Comparison of ENCODE assay signal across 13 cellular contexts in the genomic region with DNA sequence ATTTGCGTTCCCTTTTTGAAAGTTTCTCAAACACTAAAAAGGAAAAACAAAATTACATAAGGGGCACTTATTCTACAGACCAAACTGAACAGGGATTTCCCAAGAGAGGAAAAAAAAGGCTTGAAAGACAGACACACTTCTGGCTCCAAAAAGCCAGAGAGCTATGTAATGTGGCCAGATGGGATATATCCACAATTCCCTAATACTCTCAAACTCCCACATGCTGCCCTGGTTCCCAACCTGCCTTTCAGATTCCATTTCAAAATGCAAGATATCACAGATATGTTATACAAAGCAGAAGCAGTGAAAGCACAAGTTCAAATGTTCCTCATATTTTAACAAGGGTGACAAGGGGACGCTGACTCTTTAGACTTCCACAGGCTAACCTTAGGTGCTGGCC. TPM values are rescaled to one million over a fixed set of nuclear protein-coding genes. Genes with fewer than 3 reads are reported as not detected.
DNase-seq lines count a peak whose midpoint lies in the region; ATAC-seq, FAIRE-seq and TF ChIP-seq lines count a peak whose summit lies in the region.
"Had no signal": no experiment of that assay in that cellular context is flagged by ENCODE, and none has a peak within 500 bp of the region (broad histone marks: within the 10 kb centered on the region; RNA-seq: fewer than 3 reads in every experiment).

No MANE protein-coding gene starts in this region.

- no TSS peak for BruUV-seq in HepG2 (replicated peaks; lab: Mats Ljungman, UMichigan)

- WGBS in right lobe of liver (ENCODE audit: insufficient coverage, low coverage, low lambda C conversion rate, missing lambda C conversion rate), result 44% methylated on average over 2 of the region's 2 CpGs
- 43% methylated on average over 2 of the region's 2 CpGs for WGBS in HepG2 (ENCODE audit: low lambda C conversion rate)

- H3K27me3 Mint-ChIP-seq in glutamatergic neuron (ENCODE audit: unreplicated experiment), result peaks cover 2% of the 10 kb centered on the region
- peaks cover 51% of the 10 kb centered on the region for H3K27me3 Mint-ChIP-seq in neural crest cell (ENCODE audit: low read depth)
- peaks cover 91% of the 10 kb centered on the region for H3K27me3 Mint-ChIP-seq in mesothelial cell of epicardium (ENCODE audit: low read depth)

- POLR2A ChIA-PET in HepG2 (lab: Yijun Ruan, JAX), result no interaction called here

- no peak overlapping the region for H2AFZ ChIP-seq in HepG2 (ENCODE audit: low read length)

- ATAC-seq in right lobe of liver (peak in 1 of 4 donors; percentile 7), HepG2 (no peak), GM21390 (IDR thresholded peaks at IDR 0.05; ENCODE audit: unreplicated experiment) (no peak)

- H3K36me3 ChIP-seq in right lobe of liver (no peaks in the 10 kb centered on the region), HepG2 (replicated peaks in 1 of 2; ENCODE audit: control insufficient read depth in 1 of 2, insufficient read depth in 2 of 2, low read length in 2 of 2) (no peaks in the 10 kb centered on the region), HAP-1 (replicated peaks) (no peaks in the 10 kb centered on the region)

- peaks cover 28% of the 10 kb centered on the region for H3K4me1 Mint-ChIP-seq in glutamatergic neuron (ENCODE audit: low read depth, unreplicated experiment)
- peaks cover 22% of the 10 kb centered on the region for H3K4me1 Mint-ChIP-seq in neural crest cell
- peaks cover 18% of the 10 kb centered on the region for H3K4me1 Mint-ChIP-seq in mesothelial cell of epicardium

- H3K36me3 Mint-ChIP-seq in glutamatergic neuron (ENCODE audit: unreplicated experiment) (no peaks in the 10 kb centered on the region), neural crest cell (ENCODE audit: low read depth) (no peaks in the 10 kb centered on the region), mesothelial cell of epicardium (no peaks in the 10 kb centered on the region)

- H3K27me3 ChIP-seq in right lobe of liver (peaks cover 0 to 5% of the 10 kb centered on the region in 2 donors), HepG2 (ENCODE audit: control insufficient read depth in 1 of 2, insufficient read depth in 2 of 2, low read length in 2 of 2) (peaks cover 4 to 27% of the 10 kb centered on the region in 2 experiments), HAP-1 (ENCODE audit: low read depth) (no peaks in the 10 kb centered on the region)

- peaks cover 2% of the 10 kb centered on the region for H3K9me3 Mint-ChIP-seq in glutamatergic neuron (ENCODE audit: unreplicated experiment)
- no peaks in the 10 kb centered on the region for H3K9me3 Mint-ChIP-seq in neural crest cell
- H3K9me3 Mint-ChIP-seq in mesothelial cell of epicardium, result no peaks in the 10 kb centered on the region

- no peak for DNase-seq in right lobe of liver
- DNase-seq in HepG2 (ENCODE audit: low spot score), result no peak
- DNase-seq in glutamatergic neuron, result no peak
- DNase-seq in neural crest cell (ENCODE audit: low read depth, low spot score), result no peak
- DNase-seq in HAP-1 (ENCODE audit: low spot score in 2 of 2), result no peak
- DNase-seq in mesothelial cell of epicardium (ENCODE audit: low spot score in 2 of 2, unreplicated experiment in 2 of 2), result no peak
- DNase-seq in stimulated activated CD4-positive, alpha-beta T cell treated with anti-CD3 and anti-CD28 coated beads, Interleukin-4, amount 100 ng/mL, for 4 hours, result no peak
- DNase-seq: DMS53; effector CD4-positive, alpha-beta T cell; MV-4-11; trophoblast cell had no signal

- H3K9me3 ChIP-seq in right lobe of liver, result no peaks in the 10 kb centered on the region
- H3K9me3 ChIP-seq in HepG2 (ENCODE audit: low read length), result no peaks in the 10 kb centered on the region
- no peaks in the 10 kb centered on the region for H3K9me3 ChIP-seq in HAP-1

- no peak for FAIRE-seq in HepG2 (lab: Jason Lieb, UNC)
- FAIRE-seq: HTR-8/SVneo had no signal

- H3K27ac Mint-ChIP-seq in glutamatergic neuron (ENCODE audit: unreplicated experiment) (no peak overlapping the region), neural crest cell (ENCODE audit: unreplicated experiment) (no peak overlapping the region), mesothelial cell of epicardium (no peak overlapping the region)

- in situ Hi-C loops in HepG2 (cut with HindIII; ENCODE audit: extremely low pct_ligation_motif_present, low pct_unique_long_range_greater_than_20kb) (no loop called here), HAP-1 (cut with MboI; ENCODE audit: low sequenced_read_pairs) (no loop called here)

- TF ChIP-seq CTCF in right lobe of liver (IDR thresholded peaks at IDR 0.05) (no peak), HepG2 (CRISPR knock-in tag; IDR thresholded peaks at IDR 0.05) (no peak), glutamatergic neuron (IDR thresholded peaks at IDR 0.05; ENCODE audit: partially characterized antibody, unreplicated experiment) (no peak), neural crest cell (conservative IDR thresholded peaks at IDR 0.05) (no peak), mesothelial cell of epicardium (IDR thresholded peaks at IDR 0.05; ENCODE audit: unreplicated experiment) (no peak)

- H3K4me3 ChIP-seq in right lobe of liver (peak overlapping the region in 1 of 3 donors; percentile 43), HepG2 (replicated peaks in 1 of 3; ENCODE audit: insufficient read depth in 1 of 3, low read depth in 2 of 3, low read length in 3 of 3) (no peak overlapping the region), HAP-1 (no peak overlapping the region)

- no peak for TF ChIP-seq POLR2A in right lobe of liver (IDR thresholded peaks at IDR 0.05)
- TF ChIP-seq POLR2A in HepG2 (IDR thresholded peaks at IDR 0.05; ENCODE audit: insufficient read depth in 1 of 2, low read depth in 2 of 2, low read length in 2 of 2), result no peak

- H4K20me1 ChIP-seq in HepG2 (ENCODE audit: insufficient read depth, low read length), result no peaks in the 10 kb centered on the region

- TF ChIP-seq EP300 in HepG2 (IDR thresholded peaks at IDR 0.05; ENCODE audit: low read depth in 2 of 2, low read length in 2 of 2), result no peak
- TF ChIP-seq EP300 in HepG2 (CRISPR knock-in tag; IDR thresholded peaks at IDR 0.05; ENCODE audit: borderline replicate concordance), result no peak

- no peak overlapping the region for H3K4me2 ChIP-seq in HepG2 (ENCODE audit: low read depth, low read length)

- intact Hi-C loops in right lobe of liver (cut with DNase I), result no loop called here
- intact Hi-C loops in HepG2 (cut with micrococcal nuclease; ENCODE audit: unreplicated experiment), result no loop called here

- peaks cover 0 to 6% (median 0%) of the 10 kb centered on the region in 4 donors for H3K4me1 ChIP-seq in right lobe of liver
- H3K4me1 ChIP-seq in HepG2 (ENCODE audit: insufficient read depth, low read length), result peaks cover 8% of the 10 kb centered on the region; the same call in 1 of the 2 replicates
- H3K4me1 ChIP-seq in HAP-1, result peaks cover 9% of the 10 kb centered on the region; the same call in 1 of the 2 replicates

- H3K9ac ChIP-seq in HepG2 (ENCODE audit: insufficient read depth, low read depth, low read length), result no peak overlapping the region

- no peak for TF ChIP-seq RAD21 in HepG2 (CRISPR knock-in tag; IDR thresholded peaks at IDR 0.05)

- peak overlapping the region; percentile 84 for H3K4me3 Mint-ChIP-seq in glutamatergic neuron (ENCODE audit: unreplicated experiment)
- H3K4me3 Mint-ChIP-seq in neural crest cell, result peak overlapping the region; percentile 81
- H3K4me3 Mint-ChIP-seq in mesothelial cell of epicardium, result no peak overlapping the region

- H3K79me2 ChIP-seq in HepG2 (ENCODE audit: insufficient read depth, low read length), result no peaks in the 10 kb centered on the region

- CTCF ChIA-PET in HepG2 (lab: Yijun Ruan, JAX; ENCODE audit: low intra/inter-chr PET ratio, low total read pairs), result no interaction called here

- H3K27ac ChIP-seq in right lobe of liver (peak overlapping the region in 2 of 3 donors; percentile 9 to 20), HepG2 (ENCODE audit: extremely low read length, insufficient read depth, low read length) (no peak overlapping the region)

TF ChIP-seq in HepG2, 621 proteins besides CTCF, POLR2A, EP300 and RAD21 (continues in another document):
- TF ChIP-seq ZNF460 (CRISPR knock-in tag; IDR thresholded peaks at IDR 0.05; ENCODE audit: borderline replicate concordance) (no peak), ZNF543 (CRISPR knock-in tag; IDR thresholded peaks at IDR 0.05) (no peak), ZNF256 (CRISPR knock-in tag; conservative IDR thresholded peaks at IDR 0.05) (no peak), IRF2 (CRISPR knock-in tag; IDR thresholded peaks at IDR 0.05) (no peak)

RNA-seq across cellular contexts. Expression of a gene that starts 1.5 kb away (rescaled TPM):
- total RNA-seq in right lobe of liver, result 10 to 100 TPM in 5 of 6 experiments, 1 to 10 TPM in 1; 9.2 to 21.0 (median 12.3) TPM
- total RNA-seq in HepG2 (2016; rRNA removed; fragmentation: Illumina TruSeq; extraction: Trizol), result 3.3 and 4.4 TPM in 2 replicates
- total RNA-seq in HepG2 (2016; cell fraction: cytosol; rRNA removed; fragmentation: Illumina TruSeq; extraction: Trizol; ENCODE audit: low read depth), result 0.09 and 0.40 TPM in 2 replicates
- total RNA-seq in HepG2 (2016; cell fraction: insoluble cytoplasmic fraction; rRNA removed; fragmentation: Illumina TruSeq; extraction: Trizol), result 2.1 and 3.5 TPM in 2 replicates
- 0.93 and 1.0 TPM in 2 replicates for total RNA-seq in HepG2 (2016; cell fraction: membrane; rRNA removed; fragmentation: Illumina TruSeq; extraction: Trizol)
- 3.7 and 5.7 TPM in 2 replicates for total RNA-seq in HepG2 (2016; cell fraction: nucleus; rRNA removed; fragmentation: Illumina TruSeq; extraction: Trizol)
- 2.4 and 3.0 TPM in 2 replicates for polyA plus RNA-seq in HepG2 (2011; rRNA removed)
- 2.7 and 2.9 TPM in 2 replicates for polyA plus RNA-seq in HepG2 (2011; cell fraction: cytosol; rRNA removed)
- polyA plus RNA-seq in HepG2 (2011; cell fraction: nucleus; rRNA removed), result 3.7 and 4.1 TPM in 2 replicates
- polyA plus RNA-seq in HepG2 (2012), result 1.4 and 1.6 TPM in 2 replicates
- polyA plus RNA-seq in HepG2 (2016; cell fraction: cytosol; fragmentation: Illumina TruSeq; extraction: Trizol; ENCODE audit: low read depth), result 0.03 and 0.06 TPM in 2 replicates
- polyA plus RNA-seq in HepG2 (2016; cell fraction: insoluble cytoplasmic fraction; fragmentation: Illumina TruSeq; extraction: Trizol; ENCODE audit: low read depth), result 1.5 and 2.2 TPM in 2 replicates
- 0.22 and 0.40 TPM in 2 replicates for polyA plus RNA-seq in HepG2 (2016; cell fraction: membrane; fragmentation: Illumina TruSeq; extraction: Trizol; ENCODE audit: low read depth)
- 1.4 and 2.1 TPM in 2 replicates for polyA plus RNA-seq in HepG2 (2016; cell fraction: nucleus; fragmentation: Illumina TruSeq; extraction: Trizol; ENCODE audit: insufficient read depth, low read depth)
- 4.1 and 6.9 TPM in 2 replicates for polyA minus RNA-seq in HepG2 (2011; rRNA and poly(A)+ RNA removed; ENCODE audit: low replicate concordance)
- 1.5 and 1.6 TPM in 2 replicates for polyA minus RNA-seq in HepG2 (2011; cell fraction: cytosol; rRNA and poly(A)+ RNA removed)
- polyA minus RNA-seq in HepG2 (2011; cell fraction: nucleus; rRNA and poly(A)+ RNA removed), result 21.3 and 23.2 TPM in 2 replicates
- total RNA-seq in glutamatergic neuron (ENCODE audit: unreplicated experiment), result 3.9 TPM
- 17.2 and 18.5 TPM in 2 replicates for total RNA-seq in neural crest cell
- total RNA-seq in mesothelial cell of epicardium, result 140 to 149 TPM (median 148 TPM) in 3 replicates
